Comparison of ENCODE assay signal across 1 cellular context in the genomic region with DNA sequence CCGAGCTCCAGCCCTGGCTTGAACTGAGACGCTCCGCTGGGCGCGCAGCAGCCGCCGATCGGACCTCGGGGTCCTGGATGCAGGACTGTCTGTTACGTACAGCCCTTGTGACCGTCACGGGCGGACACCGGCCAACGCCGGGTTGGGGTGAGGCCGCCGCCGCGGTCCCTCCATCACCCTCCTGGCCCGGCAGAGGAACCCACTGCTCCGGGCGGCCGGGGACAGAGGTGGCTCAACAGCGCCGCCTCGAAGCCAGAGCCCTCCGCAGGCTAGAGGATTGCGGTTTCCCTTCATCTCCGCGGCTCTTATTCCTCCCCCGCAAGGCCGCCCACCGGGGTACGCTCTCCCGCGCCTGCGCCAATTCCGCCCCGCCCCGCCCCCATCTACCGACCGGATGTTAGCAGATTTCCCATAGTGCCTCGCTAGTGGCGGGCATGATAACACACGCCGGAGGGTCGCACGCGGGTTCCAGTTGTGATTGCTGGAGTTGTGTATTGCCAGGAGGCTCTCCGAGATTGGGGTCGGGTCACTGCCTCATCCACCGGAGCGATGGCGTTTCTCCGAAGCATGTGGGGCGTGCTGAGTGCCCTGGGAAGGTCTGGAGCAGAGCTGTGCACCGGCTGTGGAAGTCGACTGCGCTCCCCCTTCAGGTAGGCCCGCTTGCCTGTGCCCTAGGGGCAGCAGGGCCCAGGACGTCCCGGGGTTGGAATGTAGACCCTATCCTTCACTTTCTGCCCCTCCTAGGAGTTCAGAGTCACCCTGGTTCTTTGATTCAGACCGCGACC.
TF ChIP-seq lines count a peak whose summit lies in the region.

A gene (plus strand): TSS at position 412 of the 785 bp plus-strand sequence. CDS start 138 bp downstream, at position 550.

TF ChIP-seq in HEK293, 187 proteins besides CTCF, POLR2A, EP300 and RAD21 (continued from another document):
- TF ChIP-seq, protein P1, sequence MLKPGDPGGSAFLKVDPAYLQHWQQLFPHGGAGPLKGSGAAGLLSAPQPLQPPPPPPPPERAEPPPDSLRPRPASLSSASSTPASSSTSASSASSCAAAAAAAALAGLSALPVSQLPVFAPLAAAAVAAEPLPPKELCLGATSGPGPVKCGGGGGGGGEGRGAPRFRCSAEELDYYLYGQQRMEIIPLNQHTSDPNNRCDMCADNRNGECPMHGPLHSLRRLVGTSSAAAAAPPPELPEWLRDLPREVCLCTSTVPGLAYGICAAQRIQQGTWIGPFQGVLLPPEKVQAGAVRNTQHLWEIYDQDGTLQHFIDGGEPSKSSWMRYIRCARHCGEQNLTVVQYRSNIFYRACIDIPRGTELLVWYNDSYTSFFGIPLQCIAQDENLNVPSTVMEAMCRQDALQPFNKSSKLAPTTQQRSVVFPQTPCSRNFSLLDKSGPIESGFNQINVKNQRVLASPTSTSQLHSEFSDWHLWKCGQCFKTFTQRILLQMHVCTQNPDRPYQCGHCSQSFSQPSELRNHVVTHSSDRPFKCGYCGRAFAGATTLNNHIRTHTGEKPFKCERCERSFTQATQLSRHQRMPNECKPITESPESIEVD (tag by site-specific recombination; IDR thresholded peaks at IDR 0.05): no peak
- peak; percentile 60 for TF ChIP-seq ZNF629 (tag by site-specific recombination; IDR thresholded peaks at IDR 0.05)
- TF ChIP-seq, protein P2, sequence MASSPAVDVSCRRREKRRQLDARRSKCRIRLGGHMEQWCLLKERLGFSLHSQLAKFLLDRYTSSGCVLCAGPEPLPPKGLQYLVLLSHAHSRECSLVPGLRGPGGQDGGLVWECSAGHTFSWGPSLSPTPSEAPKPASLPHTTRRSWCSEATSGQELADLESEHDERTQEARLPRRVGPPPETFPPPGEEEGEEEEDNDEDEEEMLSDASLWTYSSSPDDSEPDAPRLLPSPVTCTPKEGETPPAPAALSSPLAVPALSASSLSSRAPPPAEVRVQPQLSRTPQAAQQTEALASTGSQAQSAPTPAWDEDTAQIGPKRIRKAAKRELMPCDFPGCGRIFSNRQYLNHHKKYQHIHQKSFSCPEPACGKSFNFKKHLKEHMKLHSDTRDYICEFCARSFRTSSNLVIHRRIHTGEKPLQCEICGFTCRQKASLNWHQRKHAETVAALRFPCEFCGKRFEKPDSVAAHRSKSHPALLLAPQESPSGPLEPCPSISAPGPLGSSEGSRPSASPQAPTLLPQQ (tag by site-specific recombination; IDR thresholded peaks at IDR 0.05): peak; percentile 50; the same call in 1 of the 2 replicates
- peak; percentile 74; the same call in 1 of the 2 replicates for TF ChIP-seq TCF7L2 (IDR thresholded peaks at IDR 0.05; ENCODE audit: borderline replicate concordance, low read depth, low read length)
- TF ChIP-seq ZNF335 (tag by site-specific recombination; conservative IDR thresholded peaks at IDR 0.05): peak; percentile 74
- peak; percentile 92 for TF ChIP-seq ZNF76 (tag by site-specific recombination; IDR thresholded peaks at IDR 0.05; ENCODE audit: borderline replicate concordance, low read depth)
- peak; percentile 60; the same call in 1 of the 2 replicates for TF ChIP-seq ZNF223 (tag by site-specific recombination; IDR thresholded peaks at IDR 0.05)
- no peak for TF ChIP-seq ZNF626 (tag by site-specific recombination; IDR thresholded peaks at IDR 0.05)
- TF ChIP-seq, protein P3, sequence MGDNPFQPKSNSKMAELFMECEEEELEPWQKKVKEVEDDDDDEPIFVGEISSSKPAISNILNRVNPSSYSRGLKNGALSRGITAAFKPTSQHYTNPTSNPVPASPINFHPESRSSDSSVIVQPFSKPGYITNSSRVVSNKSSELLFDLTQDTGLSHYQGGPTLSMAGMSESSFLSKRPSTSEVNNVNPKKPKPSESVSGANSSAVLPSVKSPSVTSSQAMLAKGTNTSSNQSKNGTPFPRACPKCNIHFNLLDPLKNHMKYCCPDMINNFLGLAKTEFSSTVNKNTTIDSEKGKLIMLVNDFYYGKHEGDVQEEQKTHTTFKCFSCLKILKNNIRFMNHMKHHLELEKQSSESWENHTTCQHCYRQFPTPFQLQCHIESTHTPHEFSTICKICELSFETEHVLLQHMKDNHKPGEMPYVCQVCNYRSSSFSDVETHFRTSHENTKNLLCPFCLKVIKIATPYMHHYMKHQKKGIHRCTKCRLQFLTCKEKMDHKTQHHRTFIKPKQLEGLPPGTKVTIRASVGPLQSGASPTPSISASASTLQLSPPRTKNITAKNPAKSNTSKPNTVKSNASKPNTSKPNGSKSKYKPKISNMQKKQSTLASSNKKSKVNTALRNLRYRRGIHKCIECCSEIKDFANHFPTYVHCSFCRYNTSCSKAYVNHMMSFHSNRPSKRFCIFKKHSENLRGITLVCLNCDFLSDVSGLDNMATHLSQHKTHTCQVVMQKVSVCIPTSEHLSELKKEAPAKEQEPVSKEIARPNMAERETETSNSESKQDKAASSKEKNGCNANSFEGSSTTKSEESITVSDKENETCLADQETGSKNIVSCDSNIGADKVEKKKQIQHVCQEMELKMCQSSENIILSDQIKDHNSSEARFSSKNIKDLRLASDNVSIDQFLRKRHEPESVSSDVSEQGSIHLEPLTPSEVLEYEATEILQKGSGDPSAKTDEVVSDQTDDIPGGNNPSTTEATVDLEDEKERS (tag by site-specific recombination; IDR thresholded peaks at IDR 0.05): no peak
- peak; percentile 97 for TF ChIP-seq ZNF366 (tag by site-specific recombination; conservative IDR thresholded peaks at IDR 0.05)
- TF ChIP-seq ZNF324 (tag by site-specific recombination; IDR thresholded peaks at IDR 0.05): 0 out of 2 replicates have a peak, but pooled peaks have one; percentile 28
- TF ChIP-seq, protein P4, sequence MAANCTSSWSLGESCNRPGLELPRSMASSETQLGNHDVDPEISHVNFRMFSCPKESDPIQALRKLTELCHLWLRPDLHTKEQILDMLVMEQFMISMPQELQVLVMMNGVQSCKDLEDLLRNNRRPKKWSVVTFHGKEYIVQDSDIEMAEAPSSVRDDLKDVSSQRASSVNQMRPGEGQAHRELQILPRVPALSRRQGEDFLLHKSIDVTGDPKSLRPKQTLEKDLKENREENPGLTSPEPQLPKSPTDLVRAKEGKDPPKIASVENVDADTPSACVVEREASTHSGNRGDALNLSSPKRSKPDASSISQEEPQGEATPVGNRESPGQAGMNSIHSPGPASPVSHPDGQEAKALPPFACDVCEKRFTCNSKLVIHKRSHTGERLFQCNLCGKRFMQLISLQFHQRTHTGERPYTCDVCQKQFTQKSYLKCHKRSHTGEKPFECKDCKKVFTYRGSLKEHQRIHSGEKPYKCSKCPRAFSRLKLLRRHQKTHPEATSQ (tag by site-specific recombination; IDR thresholded peaks at IDR 0.05): no peak
- TF ChIP-seq, protein P5, sequence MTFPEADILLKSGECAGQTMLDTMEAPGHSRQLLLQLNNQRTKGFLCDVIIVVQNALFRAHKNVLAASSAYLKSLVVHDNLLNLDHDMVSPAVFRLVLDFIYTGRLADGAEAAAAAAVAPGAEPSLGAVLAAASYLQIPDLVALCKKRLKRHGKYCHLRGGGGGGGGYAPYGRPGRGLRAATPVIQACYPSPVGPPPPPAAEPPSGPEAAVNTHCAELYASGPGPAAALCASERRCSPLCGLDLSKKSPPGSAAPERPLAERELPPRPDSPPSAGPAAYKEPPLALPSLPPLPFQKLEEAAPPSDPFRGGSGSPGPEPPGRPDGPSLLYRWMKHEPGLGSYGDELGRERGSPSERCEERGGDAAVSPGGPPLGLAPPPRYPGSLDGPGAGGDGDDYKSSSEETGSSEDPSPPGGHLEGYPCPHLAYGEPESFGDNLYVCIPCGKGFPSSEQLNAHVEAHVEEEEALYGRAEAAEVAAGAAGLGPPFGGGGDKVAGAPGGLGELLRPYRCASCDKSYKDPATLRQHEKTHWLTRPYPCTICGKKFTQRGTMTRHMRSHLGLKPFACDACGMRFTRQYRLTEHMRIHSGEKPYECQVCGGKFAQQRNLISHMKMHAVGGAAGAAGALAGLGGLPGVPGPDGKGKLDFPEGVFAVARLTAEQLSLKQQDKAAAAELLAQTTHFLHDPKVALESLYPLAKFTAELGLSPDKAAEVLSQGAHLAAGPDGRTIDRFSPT (tag by site-specific recombination; IDR thresholded peaks at IDR 0.05): 0 out of 2 replicates have a peak, but pooled peaks have one; percentile 44
- no peak for TF ChIP-seq ZNF785 (tag by site-specific recombination; IDR thresholded peaks at IDR 0.05)
- TF ChIP-seq, protein P6, sequence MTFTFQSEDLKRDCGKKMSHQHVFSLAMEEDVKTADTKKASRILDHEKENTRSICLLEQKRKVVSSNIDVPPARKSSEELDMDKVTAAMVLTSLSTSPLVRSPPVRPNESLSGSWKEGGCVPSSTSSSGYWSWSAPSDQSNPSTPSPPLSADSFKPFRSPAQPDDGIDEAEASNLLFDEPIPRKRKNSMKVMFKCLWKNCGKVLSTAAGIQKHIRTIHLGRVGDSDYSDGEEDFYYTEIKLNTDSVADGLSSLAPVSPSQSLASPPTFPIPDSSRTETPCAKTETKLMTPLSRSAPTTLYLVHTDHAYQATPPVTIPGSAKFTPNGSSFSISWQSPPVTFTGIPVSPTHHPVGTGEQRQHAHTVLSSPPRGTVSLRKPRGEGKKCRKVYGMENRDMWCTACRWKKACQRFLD (tag by site-specific recombination; IDR thresholded peaks at IDR 0.05): no peak
- no peak for TF ChIP-seq RBAK (tag by site-specific recombination; IDR thresholded peaks at IDR 0.05)
- no peak for TF ChIP-seq ZNF266 (tag by site-specific recombination; IDR thresholded peaks at IDR 0.05; ENCODE audit: low read depth)
- no peak for TF ChIP-seq ZNF623 (tag by site-specific recombination; IDR thresholded peaks at IDR 0.05)
- peak; percentile 55; the same call in 1 of the 2 replicates for TF ChIP-seq ZNF391 (tag by site-specific recombination; IDR thresholded peaks at IDR 0.05; ENCODE audit: borderline replicate concordance, low read depth)
- TF ChIP-seq GLIS2 (tag by site-specific recombination; IDR thresholded peaks at IDR 0.05): peak; percentile 96
- TF ChIP-seq SP7 (tag by site-specific recombination; IDR thresholded peaks at IDR 0.05): peak; percentile 80
- TF ChIP-seq ZNF501 (tag by site-specific recombination; IDR thresholded peaks at IDR 0.05): peak; percentile 96
- TF ChIP-seq ZNF350 (tag by site-specific recombination; IDR thresholded peaks at IDR 0.05): no peak
- no peak for TF ChIP-seq ZNF202 (tag by site-specific recombination; IDR thresholded peaks at IDR 0.05; ENCODE audit: borderline replicate concordance)
- no peak for TF ChIP-seq ZNF555 (tag by site-specific recombination; conservative IDR thresholded peaks at IDR 0.05)
- TF ChIP-seq SP3 (tag by site-specific recombination; IDR thresholded peaks at IDR 0.05): peak; percentile 73
- TF ChIP-seq ZBTB8A (tag by site-specific recombination; IDR thresholded peaks at IDR 0.05): peak; percentile 68
- peak; percentile 45; the same call in 1 of the 2 replicates for TF ChIP-seq MYNN (tag by site-specific recombination; IDR thresholded peaks at IDR 0.05; ENCODE audit: borderline replicate concordance)
- no peak for TF ChIP-seq ZNF510 (tag by site-specific recombination; IDR thresholded peaks at IDR 0.05; ENCODE audit: insufficient replicate concordance)
- no peak for TF ChIP-seq MEIS1 (CRISPR knock-in tag; IDR thresholded peaks at IDR 0.05; ENCODE audit: borderline replicate concordance)
- peak; percentile 76; the same call in 1 of the 2 replicates for TF ChIP-seq ZNF2 (tag by site-specific recombination; IDR thresholded peaks at IDR 0.05)
